8 cellular contexts compared by ENCODE assay signal in the genomic region with DNA sequence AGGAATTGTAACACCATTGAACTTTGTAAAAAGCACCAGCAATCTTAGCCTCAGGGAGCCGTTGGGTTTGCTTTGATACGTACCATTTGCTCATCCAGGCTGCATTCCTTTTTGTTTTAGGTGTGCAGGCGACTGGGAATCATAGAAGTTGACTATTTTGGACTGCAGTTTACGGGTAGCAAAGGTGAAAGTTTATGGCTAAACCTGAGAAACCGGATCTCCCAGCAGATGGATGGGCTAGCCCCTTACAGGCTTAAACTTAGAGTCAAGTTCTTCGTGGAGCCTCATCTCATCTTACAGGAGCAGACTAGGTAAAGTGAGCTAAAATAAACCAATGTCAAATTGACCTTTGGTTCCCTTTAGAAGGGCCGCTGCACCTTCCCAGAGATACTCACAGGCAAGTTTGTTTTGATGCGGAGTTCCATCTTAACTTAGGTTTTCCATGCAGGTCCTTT. TPM values are rescaled to one million over a fixed set of nuclear protein-coding genes. Genes with fewer than 3 reads are reported as not detected.
DNase-seq lines count a peak whose midpoint lies in the region; ATAC-seq lines count a peak whose summit lies in the region.

No MANE protein-coding gene starts in this region.

- peaks cover 13% of the 10 kb centered on the region for H3K27me3 Mint-ChIP-seq in activated T-helper 1 cell treated with anti-CD3 and anti-CD28 coated beads, Interleukin-12 subunit alpha, Interleukin-12 subunit beta, Interleukin-2, Interleukin-4 antibody, amounts not matched to agents 30 ng/mL and 10 ng/mL and 1 ng/mL, durations not matched to agents 14 hours and 24 hours and 36 hours (ENCODE audit: insufficient read depth)
- H3K27me3 Mint-ChIP-seq in immature natural killer cell (ENCODE audit: low read depth in 3 of 3) = peaks cover 18 to 39% (median 29%) of the 10 kb centered on the region in 3 donors
- peaks cover 17% of the 10 kb centered on the region for H3K27me3 Mint-ChIP-seq in stimulated activated naive CD8-positive, alpha-beta T cell treated with anti-CD3 and anti-CD28 coated beads, Interleukin-15, amount 100 ng/mL, for 72 hours

- H3K4me3 ChIP-seq in ACC112 (ENCODE audit: low read depth, low read length) (peak overlapping the region; percentile 94), H7 (ENCODE audit: insufficient read depth, low read depth, low read length) (peak overlapping the region; percentile 85)

- H3K36me3 Mint-ChIP-seq in activated T-helper 1 cell treated with anti-CD3 and anti-CD28 coated beads, Interleukin-12 subunit alpha, Interleukin-12 subunit beta, Interleukin-2, Interleukin-4 antibody, amounts not matched to agents 30 ng/mL and 10 ng/mL and 1 ng/mL, durations not matched to agents 14 hours and 24 hours and 36 hours (ENCODE audit: low read depth) = peaks cover 25% of the 10 kb centered on the region
- peaks cover 5 to 26% (median 21%) of the 10 kb centered on the region in 3 donors for H3K36me3 Mint-ChIP-seq in immature natural killer cell

- intact Hi-C loops in activated T-helper 1 cell treated with anti-CD3 and anti-CD28 coated beads, Interleukin-12 subunit alpha, Interleukin-12 subunit beta, Interleukin-2, Interleukin-4 antibody, amounts not matched to agents 30 ng/mL and 10 ng/mL and 1 ng/mL, durations not matched to agents 14 hours and 24 hours and 36 hours (cut with micrococcal nuclease) = loop anchor here (2.0 kb wide), 2 partner anchors 38 to 76 kb away; no protein-coding TSS in a partner anchor

- H3K27me3 ChIP-seq in ACC112 (ENCODE audit: insufficient read depth, low read length) = peaks cover 20% of the 10 kb centered on the region
- H3K27me3 ChIP-seq in H7 (ENCODE audit: control insufficient read depth, insufficient read depth, low read length) = no peaks in the 10 kb centered on the region; the same call in 1 of the 2 replicates

- peaks cover 49% of the 10 kb centered on the region for H3K4me1 Mint-ChIP-seq in activated T-helper 1 cell treated with anti-CD3 and anti-CD28 coated beads, Interleukin-12 subunit alpha, Interleukin-12 subunit beta, Interleukin-2, Interleukin-4 antibody, amounts not matched to agents 30 ng/mL and 10 ng/mL and 1 ng/mL, durations not matched to agents 14 hours and 24 hours and 36 hours (ENCODE audit: low read depth)
- peaks cover 57 to 65% of the 10 kb centered on the region in 2 donors for H3K4me1 Mint-ChIP-seq in immature natural killer cell
- H3K4me1 Mint-ChIP-seq in stimulated activated naive CD8-positive, alpha-beta T cell treated with anti-CD3 and anti-CD28 coated beads, Interleukin-15, amount 100 ng/mL, for 72 hours = peaks cover 36% of the 10 kb centered on the region

- H3K27ac Mint-ChIP-seq in activated T-helper 1 cell treated with anti-CD3 and anti-CD28 coated beads, Interleukin-12 subunit alpha, Interleukin-12 subunit beta, Interleukin-2, Interleukin-4 antibody, amounts not matched to agents 30 ng/mL and 10 ng/mL and 1 ng/mL, durations not matched to agents 14 hours and 24 hours and 36 hours = peak overlapping the region; percentile 85
- H3K27ac Mint-ChIP-seq in immature natural killer cell = peak overlapping the region; percentile 91 to 97 (median 96)
- H3K27ac Mint-ChIP-seq in stimulated activated naive CD8-positive, alpha-beta T cell treated with anti-CD3 and anti-CD28 coated beads, Interleukin-15, amount 100 ng/mL, for 72 hours = peak overlapping the region; percentile 82 to 92

- DNase-seq in H7 = no peak
- no peak for DNase-seq in activated T-helper 1 cell treated with anti-CD3 and anti-CD28 coated beads, Interleukin-12 subunit alpha, Interleukin-12 subunit beta, Interleukin-2, Interleukin-4 antibody, amounts not matched to agents 30 ng/mL and 10 ng/mL and 1 ng/mL, durations not matched to agents 14 hours and 24 hours and 36 hours (ENCODE audit: low spot score)
- DNase-seq in immature natural killer cell = no peak
- DNase-seq in stimulated activated naive CD8-positive, alpha-beta T cell treated with anti-CD3 and anti-CD28 coated beads, Interleukin-15, amount 100 ng/mL, for 72 hours = peak in 1 of 2 donors; percentile 14
- no peak for DNase-seq in activated effector memory CD4-positive, alpha-beta T cell treated with anti-CD3 and anti-CD28 coated beads, Interleukin-2, amount 50 U/mL, for 16 hours

- peak overlapping the region; percentile 48 for H3K27ac ChIP-seq in ACC112 (ENCODE audit: low read depth, low read length)

- H3K4me3 Mint-ChIP-seq in activated T-helper 1 cell treated with anti-CD3 and anti-CD28 coated beads, Interleukin-12 subunit alpha, Interleukin-12 subunit beta, Interleukin-2, Interleukin-4 antibody, amounts not matched to agents 30 ng/mL and 10 ng/mL and 1 ng/mL, durations not matched to agents 14 hours and 24 hours and 36 hours = peak overlapping the region; percentile 90
- H3K4me3 Mint-ChIP-seq in immature natural killer cell = peak overlapping the region; percentile 96 to 99 (median 99)
- H3K4me3 Mint-ChIP-seq in stimulated activated naive CD8-positive, alpha-beta T cell treated with anti-CD3 and anti-CD28 coated beads, Interleukin-15, amount 100 ng/mL, for 72 hours = peak overlapping the region; percentile 76 to 89

- no peaks in the 10 kb centered on the region for H3K36me3 ChIP-seq in ACC112 (ENCODE audit: insufficient read depth, low read length)
- H3K36me3 ChIP-seq in H7 (replicated peaks; ENCODE audit: control insufficient read depth, insufficient read depth, low read length) = peaks cover 1% of the 10 kb centered on the region; the same call in 1 of the 2 replicates

- no peak for ATAC-seq in stimulated activated naive CD8-positive, alpha-beta T cell treated with anti-CD3 and anti-CD28 coated beads, Interleukin-15, amount 100 ng/mL, for 72 hours
- ATAC-seq in GM19351 (IDR thresholded peaks at IDR 0.05; ENCODE audit: unreplicated experiment) = no peak
- no peak for ATAC-seq in GM19455 (IDR thresholded peaks at IDR 0.05; ENCODE audit: unreplicated experiment)

- H2AFZ ChIP-seq in ACC112 (ENCODE audit: low read length, unreplicated experiment) = no peak overlapping the region

- no peaks in the 10 kb centered on the region for H3K9me3 Mint-ChIP-seq in activated T-helper 1 cell treated with anti-CD3 and anti-CD28 coated beads, Interleukin-12 subunit alpha, Interleukin-12 subunit beta, Interleukin-2, Interleukin-4 antibody, amounts not matched to agents 30 ng/mL and 10 ng/mL and 1 ng/mL, durations not matched to agents 14 hours and 24 hours and 36 hours
- no peaks in the 10 kb centered on the region for H3K9me3 Mint-ChIP-seq in immature natural killer cell
- H3K9me3 Mint-ChIP-seq in stimulated activated naive CD8-positive, alpha-beta T cell treated with anti-CD3 and anti-CD28 coated beads, Interleukin-15, amount 100 ng/mL, for 72 hours = no peaks in the 10 kb centered on the region

- H3K4me1 ChIP-seq in ACC112 (ENCODE audit: control insufficient read depth, insufficient read depth, low read length, unreplicated experiment) = peaks cover 36% of the 10 kb centered on the region

- H3K79me2 ChIP-seq in ACC112 (ENCODE audit: control insufficient read depth, insufficient read depth, low read length, unreplicated experiment) = peaks cover 9% of the 10 kb centered on the region

RNA-seq across cellular contexts. Expression of a gene that starts 1.6 kb away (rescaled TPM):
- total RNA-seq in H7 (2014; rRNA removed; shearing (Covaris generic)) = 10.6 and 27.9 TPM in 2 replicates
- total RNA-seq in activated T-helper 1 cell treated with anti-CD3 and anti-CD28 coated beads, Interleukin-12 subunit alpha, Interleukin-12 subunit beta, Interleukin-2, Interleukin-4 antibody, amounts not matched to agents 30 ng/mL and 10 ng/mL and 1 ng/mL, durations not matched to agents 14 hours and 24 hours and 36 hours = 20.7 and 21.9 TPM in 2 replicates
- 100 to 1,000 TPM in 1 of 3 donors, 10 to 100 TPM in 2; 72.0 to 142 (median 99.0) TPM for polyA plus RNA-seq in immature natural killer cell
